ENCODE assay signal across 25 cellular contexts in genomic region chrX:1170243-1170642, GRCh38. TPM values are rescaled to one million over a fixed set of nuclear protein-coding genes. Genes with fewer than 3 reads are reported as not detected.
A peak's percentile ranks its signal among the peaks of the same experiment; 100 is the strongest.
DNase-seq lines count a peak whose midpoint lies in the region; FAIRE-seq and TF ChIP-seq lines count a peak whose summit lies in the region.
"Had no signal": no experiment of that assay in that cellular context is flagged by ENCODE, and none has a peak within 500 bp of the region (broad histone marks: within the 10 kb centered on the region; RNA-seq: fewer than 3 reads in every experiment).

No MANE protein-coding gene starts in this region.

- in situ Hi-C loops in GM13977 (cut with MboI; ENCODE audit: low pct_unique_long_range_greater_than_20kb, low sequenced_read_pairs, unreplicated experiment), result no loop called here

- H3K4me1 Mint-ChIP-seq in mesothelial cell of epicardium (peaks cover 47% of the 10 kb centered on the region), type B pancreatic cell (ENCODE audit: unreplicated experiment) (peaks cover 14% of the 10 kb centered on the region)

- H3K9me3 Mint-ChIP-seq in mesothelial cell of epicardium (no peaks in the 10 kb centered on the region), type B pancreatic cell (no peaks in the 10 kb centered on the region)
- H3K9me3 Mint-ChIP-seq: CD4-positive, alpha-beta T cell had no signal

- H3K27ac Mint-ChIP-seq in mesothelial cell of epicardium, result peak overlapping the region; percentile 93
- H3K27ac Mint-ChIP-seq in type B pancreatic cell, result no peak overlapping the region
- H3K27ac Mint-ChIP-seq: CD4-positive, alpha-beta T cell had no signal

- H3K4me1 ChIP-seq in cardiac muscle cell (ENCODE audit: low read depth) (peaks cover 4% of the 10 kb centered on the region), right atrium auricular region (no peaks in the 10 kb centered on the region)

- DNase-seq in cardiac muscle cell (ENCODE audit: low read depth in 1 of 2, low spot score in 1 of 2), result no peak
- DNase-seq in right atrium auricular region (ENCODE audit: low spot score), result no peak
- peak; percentile 37 for DNase-seq in ecto neural progenitor cell (ENCODE audit: low spot score)
- DNase-seq in mesothelial cell of epicardium (ENCODE audit: low spot score in 2 of 2, unreplicated experiment in 2 of 2), result no peak
- DNase-seq in type B pancreatic cell (ENCODE audit: extremely low spot score, unreplicated experiment), result no peak
- DNase-seq in NCI-H82 treated with DMSO at 0.1 percent for 48 hours (lab: John Stamatoyannopoulos, UW; ENCODE audit: unreplicated experiment), result no peak
- no peak for DNase-seq in GM13977 (ENCODE audit: low spot score)
- no peak for DNase-seq in RCC 7860 (ENCODE audit: low spot score)
- DNase-seq: AML-193; CD4-positive, alpha-beta T cell; DMS53; GOT3; NCI-H1048; NCI-H1417 treated with DMSO at 0.1 percent for 48 hours; NCI-H1694 treated with DMSO at 0.1 percent for 48 hours; NCI-H2081; NCI-H2227 treated with DMSO at 0.1 percent for 48 hours; NCI-H526 treated with DMSO at 0.1 percent for 48 hours; SIG-M5 had no signal

- H3K36me3 Mint-ChIP-seq in mesothelial cell of epicardium, result no peaks in the 10 kb centered on the region
- H3K36me3 Mint-ChIP-seq in type B pancreatic cell, result no peaks in the 10 kb centered on the region

- no peak overlapping the region for H3K4me3 Mint-ChIP-seq in mesothelial cell of epicardium
- H3K4me3 Mint-ChIP-seq in type B pancreatic cell, result peak overlapping the region; percentile 5
- H3K4me3 Mint-ChIP-seq: CD4-positive, alpha-beta T cell had no signal

- H3K9me3 ChIP-seq in cardiac muscle cell (ENCODE audit: low read depth), result no peaks in the 10 kb centered on the region
- H3K9me3 ChIP-seq in right atrium auricular region, result no peaks in the 10 kb centered on the region
- H3K9me3 ChIP-seq: BLaER1 treated with 17β-estradiol and CSF1 and Interleukin-3, amounts not matched to agents 10 nM and 100 nM had no signal

- no peak for FAIRE-seq in RCC 7860 (lab: Jason Lieb, UNC)
- FAIRE-seq: A204.1, D721Med, G401.6 had no signal

- H3K27ac ChIP-seq in cardiac muscle cell (peak overlapping the region; percentile 48), right atrium auricular region (no peak overlapping the region)
- H3K27ac ChIP-seq: BLaER1 treated with 17β-estradiol and CSF1 and Interleukin-3, amounts not matched to agents 10 nM and 100 nM; HL-60; SK-N-MC had no signal

- H3K27me3 Mint-ChIP-seq in mesothelial cell of epicardium (ENCODE audit: low read depth) (no peaks in the 10 kb centered on the region), type B pancreatic cell (peaks cover 36% of the 10 kb centered on the region)

- H3K4me3 ChIP-seq in cardiac muscle cell, result no peak overlapping the region
- no peak overlapping the region for H3K4me3 ChIP-seq in right atrium auricular region
- H3K4me3 ChIP-seq: BLaER1 treated with 17β-estradiol and CSF1 and Interleukin-3, amounts not matched to agents 10 nM and 100 nM; SK-N-MC had no signal

- H3K36me3 ChIP-seq in cardiac muscle cell (no peaks in the 10 kb centered on the region), right atrium auricular region (no peaks in the 10 kb centered on the region)
- H3K36me3 ChIP-seq: BLaER1 treated with 17β-estradiol and CSF1 and Interleukin-3, amounts not matched to agents 10 nM and 100 nM had no signal

- H3K27me3 ChIP-seq in cardiac muscle cell (no peaks in the 10 kb centered on the region), right atrium auricular region (no peaks in the 10 kb centered on the region)
- H3K27me3 ChIP-seq: BLaER1 treated with 17β-estradiol and CSF1 and Interleukin-3, amounts not matched to agents 10 nM and 100 nM had no signal

- TF ChIP-seq CTCF in cardiac muscle cell (IDR thresholded peaks at IDR 0.05; ENCODE audit: low read depth, low read length), result no peak
- TF ChIP-seq CTCF in right atrium auricular region (IDR thresholded peaks at IDR 0.05), result no peak
- TF ChIP-seq CTCF in mesothelial cell of epicardium (IDR thresholded peaks at IDR 0.05; ENCODE audit: unreplicated experiment), result no peak
- TF ChIP-seq CTCF in type B pancreatic cell (conservative IDR thresholded peaks at IDR 0.05), result no peak
- TF ChIP-seq CTCF in GM13977 (IDR thresholded peaks at IDR 0.05; ENCODE audit: extremely low read depth, insufficient read depth, missing control alignments), result no peak

RNA-seq across cellular contexts. Expression of gene CRLF2, which starts 42.2 kb away (rescaled TPM):
- total RNA-seq in cardiac muscle cell, result not detected in 2 replicates
- polyA plus RNA-seq in cardiac muscle cell, result not detected in 2 replicates
- total RNA-seq in right atrium auricular region, result not detected
- not detected in 3 replicates for total RNA-seq in mesothelial cell of epicardium
- total RNA-seq in type B pancreatic cell (ENCODE audit: low replicate concordance), result not detected in 2 replicates
